Comparison of ENCODE assay signal across 1 cellular context in genomic region chr2:118363604-118364003, GRCh38.
TF ChIP-seq lines count a peak whose summit lies in the region.

No MANE protein-coding gene starts in this region.

TF ChIP-seq in WTC11, 78 proteins besides CTCF, POLR2A, EP300 and RAD21 (continued from another document):
- TF ChIP-seq ZBTB43 (CRISPR knock-in tag; IDR thresholded peaks at IDR 0.05), result no peak
